1 cellular context compared by ENCODE assay signal in genomic region chr17:142102-142661, GRCh38.
TF ChIP-seq lines count a peak whose summit lies in the region.

No MANE protein-coding gene starts in this region.

TF ChIP-seq in K562, 482 proteins besides CTCF, POLR2A, EP300 and RAD21 (continued from another document):
- no peak for TF ChIP-seq ZNF609 (CRISPR knock-in tag; IDR thresholded peaks at IDR 0.05; ENCODE audit: borderline replicate concordance)
- TF ChIP-seq ZNF780A (CRISPR knock-in tag; IDR thresholded peaks at IDR 0.05) = no peak
- no peak for TF ChIP-seq MEF2D (tag; conservative IDR thresholded peaks at IDR 0.05; ENCODE audit: low read depth)
- no peak for TF ChIP-seq CREM (IDR thresholded peaks at IDR 0.05; ENCODE audit: low read depth)
- no peak for TF ChIP-seq ZNF217 (CRISPR knock-in tag; IDR thresholded peaks at IDR 0.05)
